In the genomic region with DNA sequence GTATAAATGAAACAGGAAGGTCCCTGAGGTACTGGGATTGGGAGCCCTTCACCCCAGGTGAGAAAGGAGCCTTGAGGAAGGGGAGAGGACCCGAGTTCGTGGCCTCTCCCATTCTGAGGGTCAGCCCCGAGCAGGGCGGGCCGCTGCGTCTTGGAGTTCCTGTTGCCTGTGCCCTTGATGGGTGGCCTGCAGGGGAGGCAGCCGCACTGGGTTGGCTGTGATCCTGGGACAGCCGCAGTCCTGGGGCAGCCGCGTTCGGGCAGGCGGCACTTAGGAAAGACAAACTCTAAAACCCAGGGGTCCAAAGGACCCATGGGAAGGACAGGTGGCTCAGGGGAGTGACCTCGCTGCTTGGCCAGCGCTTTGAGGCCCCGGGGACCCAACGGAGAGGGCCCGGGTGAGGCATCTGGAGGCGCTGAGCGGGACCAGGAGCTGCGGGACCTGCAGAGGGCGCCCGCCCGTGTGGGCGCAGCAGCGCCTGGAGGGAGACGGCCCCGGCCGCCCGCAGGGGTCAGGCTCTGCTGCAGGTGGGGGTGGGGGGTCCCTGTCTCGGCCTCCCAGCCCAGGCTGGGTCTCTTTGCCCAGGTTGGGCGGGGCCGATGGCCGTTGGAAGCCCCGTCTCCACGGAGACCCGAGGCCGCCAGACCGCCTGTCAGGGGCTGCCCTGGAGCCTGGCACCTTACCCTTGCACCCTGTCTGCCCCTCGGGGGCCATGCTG, we compare ENCODE assay signal across 1 cellular context.
TF ChIP-seq lines count a peak whose summit lies in the region.

No MANE protein-coding gene starts in this region.

TF ChIP-seq in HepG2, 621 proteins besides CTCF, POLR2A, EP300 and RAD21 (continued from another document and continues in another):
- TF ChIP-seq THAP9 (CRISPR knock-in tag; IDR thresholded peaks at IDR 0.05; ENCODE audit: borderline replicate concordance) (no peak), ZNF3 (CRISPR knock-in tag; IDR thresholded peaks at IDR 0.05) (no peak), CENPT (CRISPR knock-in tag; IDR thresholded peaks at IDR 0.05; ENCODE audit: low read depth) (no peak), NR0B2 (CRISPR knock-in tag; IDR thresholded peaks at IDR 0.05) (no peak), AGO2 (optimal IDR thresholded peaks at IDR 0.05; ENCODE audit: low read depth, low read length) (no peak), SP140L (CRISPR knock-in tag; IDR thresholded peaks at IDR 0.05; ENCODE audit: borderline replicate concordance) (no peak), ARNT (IDR thresholded peaks at IDR 0.05) (no peak), ZKSCAN5 (CRISPR knock-in tag; IDR thresholded peaks at IDR 0.05) (no peak), ZNF136 (CRISPR knock-in tag; IDR thresholded peaks at IDR 0.05; ENCODE audit: low read depth) (no peak), MYC (CRISPR knock-in tag; IDR thresholded peaks at IDR 0.05; ENCODE audit: borderline replicate concordance) (0 out of 2 replicates have a peak, but pooled peaks have one; percentile 19), DMAP1 (CRISPR knock-in tag; IDR thresholded peaks at IDR 0.05) (no peak), NR3C1 (CRISPR knock-in tag; IDR thresholded peaks at IDR 0.05) (no peak), HNRNPH1 (optimal IDR thresholded peaks at IDR 0.05; ENCODE audit: low read depth, low read length) (no peak), ARID3A (IDR thresholded peaks at IDR 0.05; ENCODE audit: low read depth, low read length) (no peak), FUBP1 (CRISPR knock-in tag; IDR thresholded peaks at IDR 0.05; ENCODE audit: borderline replicate concordance) (no peak), ZNF781 (CRISPR knock-in tag; IDR thresholded peaks at IDR 0.05; ENCODE audit: borderline replicate concordance, not compliant biosample characterization) (no peak), ZNF547 (CRISPR knock-in tag; IDR thresholded peaks at IDR 0.05) (no peak), TAF1 (CRISPR knock-in tag; IDR thresholded peaks at IDR 0.05) (no peak), MAFK (conservative IDR thresholded peaks at IDR 0.05 in 1 of 2, IDR thresholded peaks at IDR 0.05 in 1 of 2; ENCODE audit: low read length in 2 of 2) (no peak), ZNF121 (CRISPR knock-in tag; IDR thresholded peaks at IDR 0.05) (peak; percentile 66), TRAFD1 (CRISPR knock-in tag; IDR thresholded peaks at IDR 0.05; ENCODE audit: borderline replicate concordance) (no peak), ZNF776 (CRISPR knock-in tag; IDR thresholded peaks at IDR 0.05) (0 out of 2 replicates have a peak, but pooled peaks have one; percentile 39), SOX5 (CRISPR knock-in tag; IDR thresholded peaks at IDR 0.05; ENCODE audit: borderline replicate concordance) (no peak), ZNF546 (CRISPR knock-in tag; conservative IDR thresholded peaks at IDR 0.05) (no peak), GFI1 (CRISPR knock-in tag; IDR thresholded peaks at IDR 0.05; ENCODE audit: borderline replicate concordance) (no peak), AGO1 (IDR thresholded peaks at IDR 0.05; ENCODE audit: low read depth, low read length, poor library complexity, severe bottlenecking) (no peak), CEBPB (IDR thresholded peaks at IDR 0.05; ENCODE audit: borderline replicate concordance, low read depth, low read length) (no peak), ZNF589 (CRISPR knock-in tag; conservative IDR thresholded peaks at IDR 0.05) (no peak), RELA (CRISPR knock-in tag; IDR thresholded peaks at IDR 0.05) (no peak), MTF1 (CRISPR knock-in tag; IDR thresholded peaks at IDR 0.05) (no peak), SRY (CRISPR knock-in tag; IDR thresholded peaks at IDR 0.05) (no peak)
- TF ChIP-seq, protein P1, sequence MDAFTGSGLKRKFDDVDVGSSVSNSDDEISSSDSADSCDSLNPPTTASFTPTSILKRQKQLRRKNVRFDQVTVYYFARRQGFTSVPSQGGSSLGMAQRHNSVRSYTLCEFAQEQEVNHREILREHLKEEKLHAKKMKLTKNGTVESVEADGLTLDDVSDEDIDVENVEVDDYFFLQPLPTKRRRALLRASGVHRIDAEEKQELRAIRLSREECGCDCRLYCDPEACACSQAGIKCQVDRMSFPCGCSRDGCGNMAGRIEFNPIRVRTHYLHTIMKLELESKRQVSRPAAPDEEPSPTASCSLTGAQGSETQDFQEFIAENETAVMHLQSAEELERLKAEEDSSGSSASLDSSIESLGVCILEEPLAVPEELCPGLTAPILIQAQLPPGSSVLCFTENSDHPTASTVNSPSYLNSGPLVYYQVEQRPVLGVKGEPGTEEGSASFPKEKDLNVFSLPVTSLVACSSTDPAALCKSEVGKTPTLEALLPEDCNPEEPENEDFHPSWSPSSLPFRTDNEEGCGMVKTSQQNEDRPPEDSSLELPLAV (CRISPR knock-in tag; conservative IDR thresholded peaks at IDR 0.05; ENCODE audit: low read depth): no peak
- TF ChIP-seq, protein P2, sequence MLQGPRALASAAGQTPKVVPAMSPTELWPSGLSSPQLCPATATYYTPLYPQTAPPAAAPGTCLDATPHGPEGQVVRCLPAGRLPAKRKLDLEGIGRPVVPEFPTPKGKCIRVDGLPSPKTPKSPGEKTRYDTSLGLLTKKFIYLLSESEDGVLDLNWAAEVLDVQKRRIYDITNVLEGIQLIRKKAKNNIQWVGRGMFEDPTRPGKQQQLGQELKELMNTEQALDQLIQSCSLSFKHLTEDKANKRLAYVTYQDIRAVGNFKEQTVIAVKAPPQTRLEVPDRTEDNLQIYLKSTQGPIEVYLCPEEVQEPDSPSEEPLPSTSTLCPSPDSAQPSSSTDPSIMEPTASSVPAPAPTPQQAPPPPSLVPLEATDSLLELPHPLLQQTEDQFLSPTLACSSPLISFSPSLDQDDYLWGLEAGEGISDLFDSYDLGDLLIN (CRISPR knock-in tag; IDR thresholded peaks at IDR 0.05; ENCODE audit: borderline replicate concordance): no peak
- TF ChIP-seq, protein P3, sequence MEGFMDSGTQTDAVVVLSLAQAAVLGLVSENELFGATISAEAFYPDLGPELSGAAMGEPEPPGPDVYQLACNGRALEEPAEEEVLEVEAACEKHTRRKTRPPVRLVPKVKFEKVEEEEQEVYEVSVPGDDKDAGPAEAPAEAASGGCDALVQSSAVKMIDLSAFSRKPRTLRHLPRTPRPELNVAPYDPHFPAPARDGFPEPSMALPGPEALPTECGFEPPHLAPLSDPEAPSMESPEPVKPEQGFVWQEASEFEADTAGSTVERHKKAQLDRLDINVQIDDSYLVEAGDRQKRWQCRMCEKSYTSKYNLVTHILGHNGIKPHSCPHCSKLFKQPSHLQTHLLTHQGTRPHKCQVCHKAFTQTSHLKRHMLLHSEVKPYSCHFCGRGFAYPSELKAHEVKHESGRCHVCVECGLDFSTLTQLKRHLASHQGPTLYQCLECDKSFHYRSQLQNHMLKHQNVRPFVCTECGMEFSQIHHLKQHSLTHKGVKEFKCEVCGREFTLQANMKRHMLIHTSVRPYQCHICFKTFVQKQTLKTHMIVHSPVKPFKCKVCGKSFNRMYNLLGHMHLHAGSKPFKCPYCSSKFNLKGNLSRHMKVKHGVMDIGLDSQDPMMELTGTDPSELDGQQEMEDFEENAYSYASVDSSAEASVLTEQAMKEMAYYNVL (CRISPR knock-in tag; IDR thresholded peaks at IDR 0.05; ENCODE audit: borderline replicate concordance): no peak
- TF ChIP-seq, protein P4, sequence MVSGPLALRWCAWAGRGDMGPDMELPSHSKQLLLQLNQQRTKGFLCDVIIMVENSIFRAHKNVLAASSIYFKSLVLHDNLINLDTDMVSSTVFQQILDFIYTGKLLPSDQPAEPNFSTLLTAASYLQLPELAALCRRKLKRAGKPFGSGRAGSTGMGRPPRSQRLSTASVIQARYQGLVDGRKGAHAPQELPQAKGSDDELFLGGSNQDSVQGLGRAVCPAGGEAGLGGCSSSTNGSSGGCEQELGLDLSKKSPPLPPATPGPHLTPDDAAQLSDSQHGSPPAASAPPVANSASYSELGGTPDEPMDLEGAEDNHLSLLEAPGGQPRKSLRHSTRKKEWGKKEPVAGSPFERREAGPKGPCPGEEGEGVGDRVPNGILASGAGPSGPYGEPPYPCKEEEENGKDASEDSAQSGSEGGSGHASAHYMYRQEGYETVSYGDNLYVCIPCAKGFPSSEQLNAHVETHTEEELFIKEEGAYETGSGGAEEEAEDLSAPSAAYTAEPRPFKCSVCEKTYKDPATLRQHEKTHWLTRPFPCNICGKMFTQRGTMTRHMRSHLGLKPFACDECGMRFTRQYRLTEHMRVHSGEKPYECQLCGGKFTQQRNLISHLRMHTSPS (CRISPR knock-in tag; IDR thresholded peaks at IDR 0.05; ENCODE audit: low read depth): no peak
- TF ChIP-seq, protein P5, sequence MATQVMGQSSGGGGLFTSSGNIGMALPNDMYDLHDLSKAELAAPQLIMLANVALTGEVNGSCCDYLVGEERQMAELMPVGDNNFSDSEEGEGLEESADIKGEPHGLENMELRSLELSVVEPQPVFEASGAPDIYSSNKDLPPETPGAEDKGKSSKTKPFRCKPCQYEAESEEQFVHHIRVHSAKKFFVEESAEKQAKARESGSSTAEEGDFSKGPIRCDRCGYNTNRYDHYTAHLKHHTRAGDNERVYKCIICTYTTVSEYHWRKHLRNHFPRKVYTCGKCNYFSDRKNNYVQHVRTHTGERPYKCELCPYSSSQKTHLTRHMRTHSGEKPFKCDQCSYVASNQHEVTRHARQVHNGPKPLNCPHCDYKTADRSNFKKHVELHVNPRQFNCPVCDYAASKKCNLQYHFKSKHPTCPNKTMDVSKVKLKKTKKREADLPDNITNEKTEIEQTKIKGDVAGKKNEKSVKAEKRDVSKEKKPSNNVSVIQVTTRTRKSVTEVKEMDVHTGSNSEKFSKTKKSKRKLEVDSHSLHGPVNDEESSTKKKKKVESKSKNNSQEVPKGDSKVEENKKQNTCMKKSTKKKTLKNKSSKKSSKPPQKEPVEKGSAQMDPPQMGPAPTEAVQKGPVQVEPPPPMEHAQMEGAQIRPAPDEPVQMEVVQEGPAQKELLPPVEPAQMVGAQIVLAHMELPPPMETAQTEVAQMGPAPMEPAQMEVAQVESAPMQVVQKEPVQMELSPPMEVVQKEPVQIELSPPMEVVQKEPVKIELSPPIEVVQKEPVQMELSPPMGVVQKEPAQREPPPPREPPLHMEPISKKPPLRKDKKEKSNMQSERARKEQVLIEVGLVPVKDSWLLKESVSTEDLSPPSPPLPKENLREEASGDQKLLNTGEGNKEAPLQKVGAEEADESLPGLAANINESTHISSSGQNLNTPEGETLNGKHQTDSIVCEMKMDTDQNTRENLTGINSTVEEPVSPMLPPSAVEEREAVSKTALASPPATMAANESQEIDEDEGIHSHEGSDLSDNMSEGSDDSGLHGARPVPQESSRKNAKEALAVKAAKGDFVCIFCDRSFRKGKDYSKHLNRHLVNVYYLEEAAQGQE (IDR thresholded peaks at IDR 0.05; ENCODE audit: borderline replicate concordance in 1 of 2, low read depth in 1 of 2, low read length in 2 of 2): no peak
